In the genomic region with DNA sequence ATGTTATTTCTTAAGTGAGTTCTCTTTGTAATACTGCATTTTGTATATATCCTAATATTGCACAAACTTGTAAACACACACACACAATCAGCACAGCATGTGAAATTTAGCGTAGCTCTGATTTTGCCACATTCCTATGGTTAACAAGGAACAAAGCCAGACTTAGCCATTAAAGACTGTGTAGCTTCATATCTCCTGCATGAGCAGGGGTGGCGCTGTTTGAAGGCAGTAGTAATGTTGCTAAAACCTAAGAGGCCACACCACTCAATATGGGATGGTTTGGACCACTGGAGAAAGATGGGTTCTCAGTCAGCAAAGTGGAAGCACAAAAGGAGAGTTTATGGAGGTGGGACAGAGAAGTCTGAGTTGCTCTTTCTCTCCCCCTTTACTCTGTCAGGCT, we compare ENCODE assay signal across 8 cellular contexts.
DNase-seq lines count a peak whose midpoint lies in the region; ATAC-seq and TF ChIP-seq lines count a peak whose summit lies in the region.
"Had no signal": no experiment of that assay in that cellular context is flagged by ENCODE, and none has a peak within 500 bp of the region (broad histone marks: within the 10 kb centered on the region; RNA-seq: fewer than 3 reads in every experiment).

No MANE protein-coding gene starts in this region.

- no peaks in the 10 kb centered on the region for H3K27me3 Mint-ChIP-seq in naive thymus-derived CD4-positive, alpha-beta T cell
- H3K27me3 Mint-ChIP-seq: memory B cell had no signal

- no peak overlapping the region for H3K9ac ChIP-seq in mesendoderm (ENCODE audit: low read length)

- CTCF ChIA-PET in naive thymus-derived CD4-positive, alpha-beta T cell (lab: Charles Lee) = no interaction called here

- no peaks in the 10 kb centered on the region for H3K4me1 ChIP-seq in mesendoderm (ENCODE audit: control insufficient read depth, low read depth, low read length)
- no peaks in the 10 kb centered on the region for H3K4me1 ChIP-seq in Peyer's patch
- no peaks in the 10 kb centered on the region for H3K4me1 ChIP-seq in naive thymus-derived CD4-positive, alpha-beta T cell (ENCODE audit: control insufficient read depth in 2 of 2, insufficient read depth in 2 of 2, low read length in 2 of 2)

- no peak overlapping the region for H3K4ac ChIP-seq in mesendoderm (ENCODE audit: low read depth, low read length)

- H2BK5ac ChIP-seq in mesendoderm (ENCODE audit: low read length) = no peak overlapping the region

- H3K27me3 ChIP-seq in mesendoderm (ENCODE audit: insufficient read depth, low read length, poor library complexity) (no peaks in the 10 kb centered on the region), Peyer's patch (no peaks in the 10 kb centered on the region)
- H3K27me3 ChIP-seq in naive thymus-derived CD4-positive, alpha-beta T cell (ENCODE audit: control insufficient read depth in 2 of 2, insufficient read depth in 2 of 2, low read length in 2 of 2) = no peaks in the 10 kb centered on the region

- no peak for TF ChIP-seq POLR2A in Peyer's patch (IDR thresholded peaks at IDR 0.05)

- no peaks in the 10 kb centered on the region for H3K79me2 ChIP-seq in mesendoderm (ENCODE audit: control insufficient read depth, insufficient read depth, low read length)

- H2BK120ac ChIP-seq in mesendoderm (ENCODE audit: low read depth, low read length) = no peak overlapping the region

- H3K9me3 ChIP-seq in Peyer's patch = no peaks in the 10 kb centered on the region
- H3K9me3 ChIP-seq in naive thymus-derived CD4-positive, alpha-beta T cell (ENCODE audit: control insufficient read depth in 2 of 3, low read length in 3 of 3) = no peaks in the 10 kb centered on the region

- H3K27ac ChIP-seq in VCaP (no peak overlapping the region), mesendoderm (ENCODE audit: low read depth, low read length) (no peak overlapping the region), Peyer's patch (no peak overlapping the region)
- H3K27ac ChIP-seq in naive thymus-derived CD4-positive, alpha-beta T cell (ENCODE audit: low read depth, low read length) = no peak overlapping the region

- no peak overlapping the region for H3K23ac ChIP-seq in mesendoderm (ENCODE audit: low read length)

- no peaks in the 10 kb centered on the region for H3K36me3 Mint-ChIP-seq in naive thymus-derived CD4-positive, alpha-beta T cell
- H3K36me3 Mint-ChIP-seq: memory B cell had no signal

- no peak overlapping the region for H3K18ac ChIP-seq in mesendoderm (ENCODE audit: low read length)

- WGBS in mesendoderm (ENCODE audit: extremely low coverage, insufficient coverage, low lambda C conversion rate) = no CpG with 5 or more reads among the region's 2 CpGs

- no peak overlapping the region for H3K27ac Mint-ChIP-seq in naive thymus-derived CD4-positive, alpha-beta T cell
- H3K27ac Mint-ChIP-seq: memory B cell had no signal

- H4K5ac ChIP-seq in mesendoderm (ENCODE audit: low read length) = no peak overlapping the region

- no peaks in the 10 kb centered on the region for H3K4me1 Mint-ChIP-seq in naive thymus-derived CD4-positive, alpha-beta T cell
- H3K4me1 Mint-ChIP-seq: memory B cell had no signal

- DNase-seq in mesendoderm (peak; percentile 65), Peyer's patch (no peak)
- DNase-seq in naive thymus-derived CD4-positive, alpha-beta T cell = no peak

- no peak overlapping the region for H3K56ac ChIP-seq in mesendoderm (ENCODE audit: low read length)

- ATAC-seq in HG03354 (IDR thresholded peaks at IDR 0.05; ENCODE audit: poor library complexity, severe bottlenecking, unreplicated experiment) = peak; percentile 72
- no peak for ATAC-seq in GM21723 (IDR thresholded peaks at IDR 0.05; ENCODE audit: unreplicated experiment)
- ATAC-seq in naive thymus-derived CD4-positive, alpha-beta T cell = no peak

- intact Hi-C loops in naive thymus-derived CD4-positive, alpha-beta T cell (cut with micrococcal nuclease) = no loop called here

- peak; percentile 49; the same call in 1 of the 3 replicates for TF ChIP-seq CTCF in GM12872 (IDR thresholded peaks at IDR 0.05; ENCODE audit: insufficient read depth, low read depth, low read length)
- TF ChIP-seq CTCF in VCaP (conservative IDR thresholded peaks at IDR 0.05) = peak; percentile 53
- peak in 2 of 6 experiments; percentile 4 to 11 for TF ChIP-seq CTCF in Peyer's patch (IDR thresholded peaks at IDR 0.05)

- no peak overlapping the region for H2AK5ac ChIP-seq in mesendoderm (ENCODE audit: low read length)

- H3K4me2 ChIP-seq in mesendoderm (ENCODE audit: low read length) = no peak overlapping the region

- no peak overlapping the region for H3K4me3 ChIP-seq in mesendoderm (ENCODE audit: low read length)
- H3K4me3 ChIP-seq in Peyer's patch = no peak overlapping the region
- H3K4me3 ChIP-seq in naive thymus-derived CD4-positive, alpha-beta T cell (ENCODE audit: low read length) = no peak overlapping the region

- H3K36me3 ChIP-seq in mesendoderm (ENCODE audit: control insufficient read depth, insufficient read depth, low read length) (no peaks in the 10 kb centered on the region), Peyer's patch (no peaks in the 10 kb centered on the region)
- no peaks in the 10 kb centered on the region for H3K36me3 ChIP-seq in naive thymus-derived CD4-positive, alpha-beta T cell (ENCODE audit: control insufficient read depth in 2 of 3, insufficient read depth in 3 of 3, low read length in 3 of 3)

- no peak overlapping the region for H3K4me3 Mint-ChIP-seq in naive thymus-derived CD4-positive, alpha-beta T cell
- H3K4me3 Mint-ChIP-seq: memory B cell had no signal

- H3K9me3 Mint-ChIP-seq in naive thymus-derived CD4-positive, alpha-beta T cell = no peaks in the 10 kb centered on the region
- H3K9me3 Mint-ChIP-seq: memory B cell had no signal

- POLR2A ChIA-PET in naive thymus-derived CD4-positive, alpha-beta T cell (lab: Charles Lee) = no interaction called here

- no peak overlapping the region for H2BK15ac ChIP-seq in mesendoderm (replicated peaks; ENCODE audit: low read depth)

- no peak overlapping the region for H4K8ac ChIP-seq in mesendoderm (ENCODE audit: low read depth, low read length)

- no peaks in the 10 kb centered on the region for H3K79me1 ChIP-seq in mesendoderm (ENCODE audit: low read length)
